33 cellular contexts compared by ENCODE assay signal in genomic region chr6:99192561-99192960, GRCh38.
"Had no signal": no experiment of that assay in that cellular context is flagged by ENCODE, and none has a peak within 500 bp of the region (broad histone marks: within the 10 kb centered on the region; RNA-seq: fewer than 3 reads in every experiment).

No MANE protein-coding gene starts in this region.

- H3K4me3 ChIP-seq: adrenal gland, body of pancreas had no signal

- H3K4me3 Mint-ChIP-seq: activated B cell treated with CpG ODN at 0.5 μM for 24 hours; activated CD4-positive, alpha-beta memory T cell treated with anti-CD3 and anti-CD28 coated beads for 36 hours; activated CD4-positive, alpha-beta T cell treated with anti-CD3 and anti-CD28 coated beads, Interleukin-2, amount 10 ng/mL, durations not matched to agents 24 days and 14 days; activated CD8-positive, alpha-beta T cell treated with anti-CD3 and anti-CD28 coated beads for 36 hours; activated naive CD4-positive, alpha-beta T cell treated with anti-CD3 and anti-CD28 coated beads for 36 hours; activated naive CD8-positive, alpha-beta T cell treated with anti-CD3 and anti-CD28 coated beads for 36 hours; activated T-cell treated with anti-CD3 and anti-CD28 coated beads, Interleukin-2, amount 50 U/mL, for 4 hours; activated T-cell treated with anti-CD3 and anti-CD28 coated beads, Interleukin-2, amount 50 U/mL, for 72 hours; activated T-helper 1 cell treated with anti-CD3 and anti-CD28 coated beads, Interleukin-12 subunit alpha, Interleukin-12 subunit beta, Interleukin-2, Interleukin-4 antibody, amounts not matched to agents 30 ng/mL and 10 ng/mL and 1 ng/mL, durations not matched to agents 14 hours and 24 hours and 36 hours; activated T-helper 17 cell treated with anti-CD3 and anti-CD28 coated beads, Interleukin-2, amount 50 U/mL, for 72 hours; T-cell; T-helper 2 cell treated with Interferon-gamma antibody and Interleukin-4, amounts not matched to agents 5 μg/mL and 100 μg/mL, for 36 hours had no signal

- DNase-seq: activated B cell treated with CpG ODN at 0.5 μM for 24 hours; activated CD4-positive, alpha-beta memory T cell treated with anti-CD3 and anti-CD28 coated beads for 36 hours; activated CD4-positive, alpha-beta T cell treated with anti-CD3 and anti-CD28 coated beads for 4 hours; activated CD4-positive, alpha-beta T cell treated with anti-CD3 and anti-CD28 coated beads, Interleukin-2, amount 10 ng/mL, durations not matched to agents 24 days and 14 days; activated CD4-positive, alpha-beta T cell treated with anti-CD3 and anti-CD28 coated beads, Interleukin-2, amount 50 U/mL, for 1 hour; activated CD4-positive, alpha-beta T cell treated with anti-CD3 and anti-CD28 coated beads, Interleukin-2, amount 50 U/mL, for 4 hours; activated CD4-positive, CD25-positive, alpha-beta regulatory T cell treated with anti-CD3 and anti-CD28 coated beads, Interleukin-2, amount 50 U/mL, for 72 hours; activated CD8-positive, alpha-beta memory T cell treated with anti-CD3 and anti-CD28 coated beads, Interleukin-2, amount 50 U/mL, for 4 hours; activated CD8-positive, alpha-beta T cell treated with anti-CD3 and anti-CD28 coated beads for 36 hours; activated effector memory CD4-positive, alpha-beta T cell treated with anti-CD3 and anti-CD28 coated beads, Interleukin-2, amount 50 U/mL, for 16 hours; activated gamma-delta T cell treated with Interleukin-2 at 50 U/mL for 16 hours; activated naive CD4-positive, alpha-beta T cell; activated naive CD4-positive, alpha-beta T cell treated with anti-CD3 and anti-CD28 coated beads for 36 hours; activated naive CD4-positive, alpha-beta T cell treated with anti-CD3 and anti-CD28 coated beads, Interleukin-2, amount 50 U/mL, for 16 hours; activated naive CD8-positive, alpha-beta T cell treated with anti-CD3 and anti-CD28 coated beads for 36 hours; activated T-cell treated with anti-CD3 and anti-CD28 coated beads for 4 hours; activated T-cell treated with anti-CD3 and anti-CD28 coated beads, Interleukin-2, amount 50 U/mL, for 1 hour; activated T-cell treated with anti-CD3 and anti-CD28 coated beads, Interleukin-2, amount 50 U/mL, for 4 hours; activated T-cell treated with anti-CD3 and anti-CD28 coated beads, Interleukin-2, amount 50 U/mL, for 72 hours; adrenal gland; amniotic stem cell; aorta; body of pancreas; brain microvascular endothelial cell; central memory CD4-positive, alpha-beta T cell; T-cell; T-helper 2 cell; T-helper 9 cell had no signal

- H3K27me3 Mint-ChIP-seq: activated CD4-positive, alpha-beta T cell treated with anti-CD3 and anti-CD28 coated beads, Interleukin-2, amount 10 ng/mL, durations not matched to agents 24 days and 14 days had no signal

- H3K27me3 ChIP-seq: adrenal gland, body of pancreas, brain microvascular endothelial cell had no signal

- H3K36me3 Mint-ChIP-seq: activated CD4-positive, alpha-beta memory T cell treated with anti-CD3 and anti-CD28 coated beads for 36 hours; activated naive CD4-positive, alpha-beta T cell treated with anti-CD3 and anti-CD28 coated beads, Interleukin-2, amount 50 U/mL, for 72 hours; activated naive CD8-positive, alpha-beta T cell treated with anti-CD3 and anti-CD28 coated beads for 36 hours; T-cell had no signal

- H3K36me3 ChIP-seq: adrenal gland, brain microvascular endothelial cell had no signal

- H3K9me3 ChIP-seq: adrenal gland, body of pancreas had no signal

- ATAC-seq: activated CD8-positive, alpha-beta T cell treated with anti-CD3 and anti-CD28 coated beads for 36 hours; activated naive CD4-positive, alpha-beta T cell treated with anti-CD3 and anti-CD28 coated beads, Interleukin-2, amount 50 U/mL, for 72 hours; activated T-cell treated with anti-CD3 and anti-CD28 coated beads, Interleukin-2, amount 50 U/mL, for 4 hours; activated T-cell treated with anti-CD3 and anti-CD28 coated beads, Interleukin-2, amount 50 U/mL, for 72 hours; activated T-helper 17 cell treated with anti-CD3 and anti-CD28 coated beads, Interleukin-2, amount 50 U/mL, for 72 hours; body of pancreas; T-cell had no signal

- H3K9me3 Mint-ChIP-seq: activated B cell treated with CpG ODN at 0.5 μM for 24 hours; activated CD4-positive, alpha-beta memory T cell treated with anti-CD3 and anti-CD28 coated beads for 36 hours; activated CD4-positive, alpha-beta T cell treated with anti-CD3 and anti-CD28 coated beads, Interleukin-2, amount 10 ng/mL, durations not matched to agents 24 days and 14 days; activated CD8-positive, alpha-beta T cell treated with anti-CD3 and anti-CD28 coated beads for 36 hours; activated naive CD4-positive, alpha-beta T cell treated with anti-CD3 and anti-CD28 coated beads for 36 hours; activated naive CD8-positive, alpha-beta T cell treated with anti-CD3 and anti-CD28 coated beads for 36 hours; activated T-cell treated with anti-CD3 and anti-CD28 coated beads, Interleukin-2, amount 50 U/mL, for 4 hours; activated T-helper 1 cell treated with anti-CD3 and anti-CD28 coated beads, Interleukin-12 subunit alpha, Interleukin-12 subunit beta, Interleukin-2, Interleukin-4 antibody, amounts not matched to agents 30 ng/mL and 10 ng/mL and 1 ng/mL, durations not matched to agents 14 hours and 24 hours and 36 hours; T-cell; T-helper 2 cell treated with Interferon-gamma antibody and Interleukin-4, amounts not matched to agents 5 μg/mL and 100 μg/mL, for 36 hours had no signal

- H3K4me1 ChIP-seq: adrenal gland, body of pancreas had no signal

- H3K27ac Mint-ChIP-seq: activated B cell treated with CpG ODN at 0.5 μM for 24 hours; activated CD4-positive, alpha-beta memory T cell treated with anti-CD3 and anti-CD28 coated beads for 36 hours; activated CD4-positive, alpha-beta T cell treated with anti-CD3 and anti-CD28 coated beads, Interleukin-2, amount 10 ng/mL, durations not matched to agents 24 days and 14 days; activated CD8-positive, alpha-beta T cell treated with anti-CD3 and anti-CD28 coated beads for 36 hours; activated naive CD4-positive, alpha-beta T cell treated with anti-CD3 and anti-CD28 coated beads for 36 hours; activated naive CD4-positive, alpha-beta T cell treated with anti-CD3 and anti-CD28 coated beads, Interleukin-2, amount 50 U/mL, for 72 hours; activated naive CD8-positive, alpha-beta T cell treated with anti-CD3 and anti-CD28 coated beads for 36 hours; activated T-cell treated with anti-CD3 and anti-CD28 coated beads, Interleukin-2, amount 50 U/mL, for 72 hours; activated T-helper 1 cell treated with anti-CD3 and anti-CD28 coated beads, Interleukin-12 subunit alpha, Interleukin-12 subunit beta, Interleukin-2, Interleukin-4 antibody, amounts not matched to agents 30 ng/mL and 10 ng/mL and 1 ng/mL, durations not matched to agents 14 hours and 24 hours and 36 hours; activated T-helper 17 cell treated with anti-CD3 and anti-CD28 coated beads, Interleukin-2, amount 50 U/mL, for 72 hours; T-cell; T-helper 2 cell treated with Interferon-gamma antibody and Interleukin-4, amounts not matched to agents 5 μg/mL and 100 μg/mL, for 36 hours had no signal

- H3K27ac ChIP-seq: adrenal gland, body of pancreas, brain microvascular endothelial cell, VCaP had no signal
